ENCODE assay signal across 16 cellular contexts in the genomic region with DNA sequence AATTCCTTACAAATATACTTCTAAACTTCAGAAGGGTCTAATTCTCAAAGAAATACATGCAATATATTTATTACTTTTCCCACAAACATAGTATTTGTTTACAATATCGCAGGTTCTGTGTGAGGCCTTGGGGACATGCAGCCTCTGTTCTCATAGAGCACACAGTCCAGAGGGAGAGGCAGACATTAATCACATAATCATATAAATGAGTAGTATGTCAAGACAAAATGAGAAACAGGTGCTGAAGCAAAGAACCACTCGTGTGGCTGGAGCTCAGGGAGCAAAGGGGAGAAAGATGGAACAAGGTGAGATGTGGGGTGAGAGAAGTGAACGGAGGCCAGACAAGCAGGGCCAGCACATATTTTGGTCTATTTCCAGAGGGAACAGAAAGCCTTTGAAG. TPM values are rescaled to one million over a fixed set of nuclear protein-coding genes. Genes with fewer than 3 reads are reported as not detected.
A peak's percentile ranks its signal among the peaks of the same experiment; 100 is the strongest.
DNase-seq lines count a peak whose midpoint lies in the region; ATAC-seq and TF ChIP-seq lines count a peak whose summit lies in the region.
"Had no signal": no experiment of that assay in that cellular context is flagged by ENCODE, and none has a peak within 500 bp of the region (broad histone marks: within the 10 kb centered on the region; RNA-seq: fewer than 3 reads in every experiment).

No MANE protein-coding gene starts in this region.

- TF ChIP-seq POLR2A in uterus (IDR thresholded peaks at IDR 0.05) = no peak

- intact Hi-C loops in uterus (cut with DNase I; ENCODE audit: low total_unique reads) = no loop called here

- H3K4me3 ChIP-seq in uterus = no peak overlapping the region
- H3K4me3 ChIP-seq: BLaER1 treated with 17β-estradiol and CSF1 and Interleukin-3, amounts not matched to agents 10 nM and 100 nM had no signal

- DNase-seq in NCI-H69 (lab: John Stamatoyannopoulos, UW) = peak; percentile 8
- DNase-seq in SK-N-DZ (ENCODE audit: low spot score) = peak; percentile 21
- no peak for DNase-seq in uterus
- DNase-seq: 8988T; ACHN; Caco-2; Calu3; CD4-positive, alpha-beta T cell; CD8-positive, alpha-beta T cell; DMS79 treated with DMSO at 0.1 percent for 48 hours; GF-D8 had no signal

- no peaks in the 10 kb centered on the region for H3K4me1 ChIP-seq in uterus
- H3K4me1 ChIP-seq: BLaER1 treated with 17β-estradiol and CSF1 and Interleukin-3, amounts not matched to agents 10 nM and 100 nM; Caco-2 had no signal

- H3K27ac ChIP-seq in uterus = no peak overlapping the region
- H3K27ac ChIP-seq: BLaER1 treated with 17β-estradiol and CSF1 and Interleukin-3, amounts not matched to agents 10 nM and 100 nM; C4-2B had no signal

- no peak for TF ChIP-seq CTCF in uterus (IDR thresholded peaks at IDR 0.05)

- no peaks in the 10 kb centered on the region for H3K9me3 ChIP-seq in uterus
- H3K9me3 ChIP-seq: Caco-2 had no signal

- no peaks in the 10 kb centered on the region for H3K27me3 ChIP-seq in uterus
- H3K27me3 ChIP-seq: BLaER1 treated with 17β-estradiol and CSF1 and Interleukin-3, amounts not matched to agents 10 nM and 100 nM had no signal

- no peaks in the 10 kb centered on the region for H3K36me3 ChIP-seq in uterus
- H3K36me3 ChIP-seq: BLaER1 treated with 17β-estradiol and CSF1 and Interleukin-3, amounts not matched to agents 10 nM and 100 nM had no signal

- no peak; the same call in 2 of the 3 replicates for ATAC-seq in SK-N-SH treated with all-trans-retinoic acid at 6 μM for 48 hours
- no peak for ATAC-seq in HG02852 (IDR thresholded peaks at IDR 0.05; ENCODE audit: unreplicated experiment)
- ATAC-seq in GM21447 (IDR thresholded peaks at IDR 0.05; ENCODE audit: unreplicated experiment) = no peak
- ATAC-seq: CD8-positive, alpha-beta T cell had no signal

TF ChIP-seq in SK-N-SH treated with all-trans-retinoic acid at 6 μM for 48 hours, 23 proteins besides CTCF, POLR2A, EP300 and RAD21:
- TF ChIP-seq SNAI2 (CRISPR knock-in tag; IDR thresholded peaks at IDR 0.05) = no peak
- no peak for TF ChIP-seq PPARA (CRISPR knock-in tag; IDR thresholded peaks at IDR 0.05; ENCODE audit: borderline replicate concordance)
- TF ChIP-seq, protein P1, sequence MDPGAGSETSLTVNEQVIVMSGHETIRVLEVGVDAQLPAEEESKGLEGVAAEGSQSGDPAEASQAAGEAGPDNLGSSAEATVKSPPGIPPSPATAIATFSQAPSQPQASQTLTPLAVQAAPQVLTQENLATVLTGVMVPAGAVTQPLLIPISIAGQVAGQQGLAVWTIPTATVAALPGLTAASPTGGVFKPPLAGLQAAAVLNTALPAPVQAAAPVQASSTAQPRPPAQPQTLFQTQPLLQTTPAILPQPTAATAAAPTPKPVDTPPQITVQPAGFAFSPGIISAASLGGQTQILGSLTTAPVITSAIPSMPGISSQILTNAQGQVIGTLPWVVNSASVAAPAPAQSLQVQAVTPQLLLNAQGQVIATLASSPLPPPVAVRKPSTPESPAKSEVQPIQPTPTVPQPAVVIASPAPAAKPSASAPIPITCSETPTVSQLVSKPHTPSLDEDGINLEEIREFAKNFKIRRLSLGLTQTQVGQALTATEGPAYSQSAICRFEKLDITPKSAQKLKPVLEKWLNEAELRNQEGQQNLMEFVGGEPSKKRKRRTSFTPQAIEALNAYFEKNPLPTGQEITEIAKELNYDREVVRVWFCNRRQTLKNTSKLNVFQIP (CRISPR knock-in tag; IDR thresholded peaks at IDR 0.05; ENCODE audit: borderline replicate concordance, low read depth) = no peak
- peak; percentile 72 for TF ChIP-seq TCF4 (CRISPR knock-in tag; IDR thresholded peaks at IDR 0.05; ENCODE audit: borderline replicate concordance)
- no peak for TF ChIP-seq OSR1 (CRISPR knock-in tag; IDR thresholded peaks at IDR 0.05)

RNA-seq across cellular contexts. Expression of gene MAGI3, which starts 26.4 kb away (rescaled TPM):
- polyA plus RNA-seq in SK-N-DZ (2014; cell fraction: cytosol; rRNA removed) = 15.6 and 17.0 TPM in 2 replicates
- polyA plus RNA-seq in SK-N-DZ (2014; cell fraction: nucleus; rRNA removed) = 19.7 and 26.3 TPM in 2 replicates
- total RNA-seq in uterus = 10 to 100 TPM; 12.4 to 37.5 (median 26.4) TPM

Comparison
In these comparisons a context has a peak if more than half of its experiments do, and no peak if none do; other contexts are left out.
1. DNase-seq: peak in NCI-H69 (single experiment) and SK-N-DZ (single experiment); none in uterus (0 of 2).